ENCODE assay signal across 1 cellular context in genomic region chr15:90211009-90211408, GRCh38.
TF ChIP-seq lines count a peak whose summit lies in the region.

No MANE protein-coding gene starts in this region.

TF ChIP-seq in HCT116, 20 proteins besides CTCF, POLR2A, EP300 and RAD21:
- no peak for TF ChIP-seq SRF (IDR thresholded peaks at IDR 0.05; ENCODE audit: low read depth)
- TF ChIP-seq ZBTB33 (IDR thresholded peaks at IDR 0.05; ENCODE audit: extremely low read depth, insufficient replicate concordance, low read length): no peak
- no peak for TF ChIP-seq SIN3A (IDR thresholded peaks at IDR 0.05; ENCODE audit: low read depth)
- TF ChIP-seq ZNF274 (IDR thresholded peaks at IDR 0.05; ENCODE audit: low read depth, low read length): no peak
- TF ChIP-seq EZH2 (IDR thresholded peaks at IDR 0.05): no peak
- TF ChIP-seq EGR1 (IDR thresholded peaks at IDR 0.05; ENCODE audit: low read depth): no peak
